ENCODE assay signal across 15 cellular contexts in genomic region chr5:139190125-139190524, GRCh38. TPM values are rescaled to one million over a fixed set of nuclear protein-coding genes. Genes with fewer than 3 reads are reported as not detected.
DNase-seq lines count a peak whose midpoint lies in the region; ATAC-seq and TF ChIP-seq lines count a peak whose summit lies in the region.
"Had no signal": no experiment of that assay in that cellular context is flagged by ENCODE, and none has a peak within 500 bp of the region (broad histone marks: within the 10 kb centered on the region; RNA-seq: fewer than 3 reads in every experiment).

No MANE protein-coding gene starts in this region.

- H3K4me1 ChIP-seq in left ventricle myocardium inferior (peaks cover 31% of the 10 kb centered on the region), rectal smooth muscle tissue (ENCODE audit: control insufficient read depth, insufficient read depth, low read length) (peaks cover 12% of the 10 kb centered on the region)
- H3K4me1 ChIP-seq: testis had no signal

- ATAC-seq in GM18858 (IDR thresholded peaks at IDR 0.05; ENCODE audit: unreplicated experiment) (no peak), HG03342 (IDR thresholded peaks at IDR 0.05; ENCODE audit: unreplicated experiment) (no peak), GM21825 (IDR thresholded peaks at IDR 0.05; ENCODE audit: unreplicated experiment) (no peak)

- H3K9me3 ChIP-seq in left ventricle myocardium inferior (replicated peaks), result no peaks in the 10 kb centered on the region
- H3K9me3 ChIP-seq: testis had no signal

- intact Hi-C loops in left ventricle myocardium inferior (cut with micrococcal nuclease), result no loop called here

- no peaks in the 10 kb centered on the region for H3K36me3 ChIP-seq in left ventricle myocardium inferior
- H3K36me3 ChIP-seq in rectal smooth muscle tissue (ENCODE audit: control insufficient read depth, insufficient read depth, low read length), result no peaks in the 10 kb centered on the region

- DNase-seq in AG08395 (ENCODE audit: low spot score) (peak; percentile 22), astrocyte of the spinal cord (ENCODE audit: low read depth, low spot score) (peak; percentile 80), left ventricle myocardium inferior (no peak)
- no peak for DNase-seq in stimulated activated naive CD4-positive, alpha-beta T cell (lab: John Stamatoyannopoulos, UW)
- DNase-seq: activated CD4-positive, alpha-beta T cell treated with anti-CD3 and anti-CD28 coated beads, Interleukin-2, amount 50 U/mL, for 1 hour; DMS79 treated with DMSO at 0.1 percent for 48 hours; mesendoderm; NCI-H2029; T-helper 9 cell; testis had no signal

- no peak overlapping the region for H3K9ac ChIP-seq in rectal smooth muscle tissue (ENCODE audit: low read length)

- no peaks in the 10 kb centered on the region for H3K27me3 ChIP-seq in left ventricle myocardium inferior (ENCODE audit: low read depth)
- H3K27me3 ChIP-seq in rectal smooth muscle tissue (ENCODE audit: control insufficient read depth, insufficient read depth, low read length), result no peaks in the 10 kb centered on the region
- H3K27me3 ChIP-seq: testis had no signal

- in situ Hi-C loops in astrocyte of the spinal cord (cut with HindIII; ENCODE audit: low sequenced_read_pairs), result no loop called here

- TF ChIP-seq CTCF in astrocyte of the spinal cord (IDR thresholded peaks at IDR 0.05; ENCODE audit: low read depth, low read length) (no peak), left ventricle myocardium inferior (IDR thresholded peaks at IDR 0.05; ENCODE audit: borderline replicate concordance) (no peak)

- no peak overlapping the region for H3K4me3 ChIP-seq in astrocyte of the spinal cord (ENCODE audit: low read depth, low read length)
- H3K4me3 ChIP-seq in left ventricle myocardium inferior, result no peak overlapping the region
- H3K4me3 ChIP-seq in rectal smooth muscle tissue (ENCODE audit: low read length), result no peak overlapping the region
- H3K4me3 ChIP-seq: testis had no signal

- H3K27ac ChIP-seq in left ventricle myocardium inferior (replicated peaks) (peak overlapping the region; percentile 26), rectal smooth muscle tissue (ENCODE audit: low read depth, low read length) (peak overlapping the region; percentile 22)
- H3K27ac ChIP-seq: HL-60, testis had no signal

RNA-seq across cellular contexts. Expression of gene SIL1, which starts 8.0 kb away (rescaled TPM):
- total RNA-seq in left ventricle myocardium inferior, result 39.3 TPM

Comparison
In these comparisons a context has a peak if more than half of its experiments do, and no peak if none do; other contexts are left out.
1. DNase-seq: peak in AG08395 (single experiment) and astrocyte of the spinal cord (single experiment); none in left ventricle myocardium inferior (single experiment) and stimulated activated naive CD4-positive, alpha-beta T cell (0 of 6).